In the genomic region with DNA sequence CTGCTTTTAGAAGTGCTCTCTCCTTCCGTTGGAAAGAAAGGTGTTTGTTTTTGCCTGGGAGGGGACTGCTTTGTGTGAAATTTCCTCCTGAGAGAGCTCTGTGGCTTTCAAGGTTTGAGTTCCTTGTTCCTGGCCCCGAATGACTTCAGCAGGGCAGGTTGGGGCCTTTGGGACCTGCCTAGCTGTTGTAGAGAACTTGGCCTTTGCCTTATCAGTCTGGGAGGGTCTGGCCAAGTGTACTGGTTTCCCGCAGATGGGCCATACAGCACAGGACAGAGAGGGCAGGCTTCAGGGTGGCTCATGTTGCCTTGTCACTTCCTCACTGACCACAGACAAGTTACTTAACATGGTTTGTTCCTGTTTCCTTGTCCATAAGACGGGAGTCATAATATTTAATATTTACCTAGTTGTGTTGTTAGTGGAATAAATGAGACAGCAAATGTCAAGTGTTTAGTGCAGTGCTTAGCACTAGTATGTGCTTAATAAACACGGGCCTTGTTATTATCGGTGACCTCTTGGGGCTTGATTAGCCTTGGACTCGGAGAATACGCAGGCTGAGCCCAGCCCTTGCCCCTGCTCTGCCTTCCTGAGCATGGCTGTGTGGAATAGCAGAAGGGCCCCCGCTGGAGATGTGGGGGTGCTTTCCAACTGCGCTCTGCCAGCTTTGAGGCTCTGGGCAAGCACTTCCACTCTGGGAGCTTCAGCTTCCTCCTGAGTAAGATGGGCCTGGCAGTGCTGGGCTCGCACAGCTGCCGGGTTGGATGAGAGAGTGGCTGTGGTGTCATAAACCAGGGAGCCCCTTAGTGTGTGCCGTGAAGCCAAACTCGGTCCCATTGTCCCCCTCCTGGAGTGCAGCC, we compare ENCODE assay signal across 11 cellular contexts. TPM values are rescaled to one million over a fixed set of nuclear protein-coding genes. Genes with fewer than 3 reads are reported as not detected.
DNase-seq lines count a peak whose midpoint lies in the region; ATAC-seq and TF ChIP-seq lines count a peak whose summit lies in the region.
"Had no signal": no experiment of that assay in that cellular context is flagged by ENCODE, and none has a peak within 500 bp of the region (broad histone marks: within the 10 kb centered on the region; RNA-seq: fewer than 3 reads in every experiment).

No MANE protein-coding gene starts in this region.

- ATAC-seq in effector memory CD8-positive, alpha-beta T cell (replicated peaks): peak; percentile 49
- peak; percentile 91 for ATAC-seq in naive thymus-derived CD4-positive, alpha-beta T cell
- ATAC-seq in GM21576 (IDR thresholded peaks at IDR 0.05; ENCODE audit: unreplicated experiment): no peak
- no peak for ATAC-seq in CD8-positive, alpha-beta T cell

- CTCF ChIA-PET in naive thymus-derived CD4-positive, alpha-beta T cell (lab: Charles Lee): interaction anchor here (1.4 kb wide), 1 partner anchor 15 kb away, joined by 3 read pairs; no protein-coding TSS in a partner anchor
- CTCF ChIA-PET in CD8-positive, alpha-beta T cell (lab: Charles Lee): no interaction called here

- no peaks in the 10 kb centered on the region for H3K27me3 Mint-ChIP-seq in effector memory CD8-positive, alpha-beta T cell
- no peaks in the 10 kb centered on the region for H3K27me3 Mint-ChIP-seq in naive thymus-derived CD4-positive, alpha-beta T cell
- no peaks in the 10 kb centered on the region for H3K27me3 Mint-ChIP-seq in CD8-positive, alpha-beta T cell (ENCODE audit: low read depth)
- H3K27me3 Mint-ChIP-seq: IgD-negative memory B cell had no signal

- H3K4me3 Mint-ChIP-seq in effector memory CD8-positive, alpha-beta T cell: no peak overlapping the region
- H3K4me3 Mint-ChIP-seq in naive thymus-derived CD4-positive, alpha-beta T cell: peak overlapping the region in 3 of 10 donors; percentile 14 to 27 (median 18)
- H3K4me3 Mint-ChIP-seq in CD8-positive, alpha-beta T cell: no peak overlapping the region

- peaks cover 0 to 5% of the 10 kb centered on the region in 2 donors for H3K4me1 Mint-ChIP-seq in effector memory CD8-positive, alpha-beta T cell (ENCODE audit: low read depth in 2 of 2)
- H3K4me1 Mint-ChIP-seq in naive thymus-derived CD4-positive, alpha-beta T cell: peaks cover 3 to 22% (median 11%) of the 10 kb centered on the region in 7 donors
- H3K4me1 Mint-ChIP-seq in CD8-positive, alpha-beta T cell (ENCODE audit: low read depth): no peaks in the 10 kb centered on the region

- no peaks in the 10 kb centered on the region for H3K9me3 ChIP-seq in naive thymus-derived CD4-positive, alpha-beta T cell (ENCODE audit: control insufficient read depth in 2 of 3, low read length in 3 of 3)
- no peaks in the 10 kb centered on the region for H3K9me3 ChIP-seq in CD8-positive, alpha-beta T cell (ENCODE audit: low read length)

- no peak overlapping the region for H3K4me3 ChIP-seq in naive thymus-derived CD4-positive, alpha-beta T cell (ENCODE audit: low read length)
- no peak overlapping the region for H3K4me3 ChIP-seq in CD8-positive, alpha-beta T cell (ENCODE audit: low read depth, low read length)

- no peaks in the 10 kb centered on the region for H3K9me3 Mint-ChIP-seq in effector memory CD8-positive, alpha-beta T cell
- no peaks in the 10 kb centered on the region for H3K9me3 Mint-ChIP-seq in naive thymus-derived CD4-positive, alpha-beta T cell
- H3K9me3 Mint-ChIP-seq in CD8-positive, alpha-beta T cell: no peaks in the 10 kb centered on the region
- H3K9me3 Mint-ChIP-seq: IgD-negative memory B cell had no signal

- H3K27me3 ChIP-seq in naive thymus-derived CD4-positive, alpha-beta T cell (ENCODE audit: control insufficient read depth in 2 of 2, insufficient read depth in 2 of 2, low read length in 2 of 2): no peaks in the 10 kb centered on the region
- H3K27me3 ChIP-seq in CD8-positive, alpha-beta T cell (ENCODE audit: insufficient read depth, low read length): no peaks in the 10 kb centered on the region

- H3K36me3 Mint-ChIP-seq in effector memory CD8-positive, alpha-beta T cell (ENCODE audit: insufficient read depth): peaks cover 28% of the 10 kb centered on the region
- peaks cover 0 to 18% (median 4%) of the 10 kb centered on the region in 5 donors for H3K36me3 Mint-ChIP-seq in naive thymus-derived CD4-positive, alpha-beta T cell
- peaks cover 79% of the 10 kb centered on the region for H3K36me3 Mint-ChIP-seq in CD8-positive, alpha-beta T cell
- H3K36me3 Mint-ChIP-seq: IgD-negative memory B cell had no signal

- H3K27ac Mint-ChIP-seq in effector memory CD8-positive, alpha-beta T cell: no peak overlapping the region
- H3K27ac Mint-ChIP-seq in naive thymus-derived CD4-positive, alpha-beta T cell: peak overlapping the region in 6 of 9 donors; percentile 12 to 85 (median 60)
- H3K27ac Mint-ChIP-seq in CD8-positive, alpha-beta T cell: no peak overlapping the region
- H3K27ac Mint-ChIP-seq: IgD-negative memory B cell had no signal

- POLR2A ChIA-PET in naive thymus-derived CD4-positive, alpha-beta T cell (lab: Charles Lee): interaction anchor here (0.7 to 2.2 kb wide), 4 partner anchors 12 to 772 kb away, joined by 3 to 8 read pairs (median 5); a partner anchor contains a TSS
- POLR2A ChIA-PET in CD8-positive, alpha-beta T cell (lab: Charles Lee): interaction anchor here (1.1 kb wide), 1 partner anchor 13 kb away, joined by 5 read pairs; no protein-coding TSS in a partner anchor

- peak; percentile 96 to 98 for DNase-seq in NOMO-1 (lab: John Stamatoyannopoulos, UW; ENCODE audit: unreplicated experiment in 2 of 2)
- no peak for DNase-seq in effector memory CD8-positive, alpha-beta T cell
- DNase-seq in naive thymus-derived CD4-positive, alpha-beta T cell: no peak
- no peak for DNase-seq in HuH-7 (ENCODE audit: low spot score)
- DNase-seq in CD8-positive, alpha-beta T cell: no peak
- DNase-seq in HPDE6-E6E7 (ENCODE audit: extremely low spot score): no peak
- DNase-seq: DMS79 treated with DMSO at 0.1 percent for 48 hours had no signal

- intact Hi-C loops in naive thymus-derived CD4-positive, alpha-beta T cell (cut with micrococcal nuclease): no loop called here
- intact Hi-C loops in CD8-positive, alpha-beta T cell (cut with DNase I, micrococcal nuclease): no loop called here

- H3K4me1 ChIP-seq in naive thymus-derived CD4-positive, alpha-beta T cell (ENCODE audit: control insufficient read depth in 2 of 2, insufficient read depth in 2 of 2, low read length in 2 of 2): no peaks in the 10 kb centered on the region
- no peaks in the 10 kb centered on the region for H3K4me1 ChIP-seq in CD8-positive, alpha-beta T cell (ENCODE audit: insufficient read depth, low read length)

- no peak for TF ChIP-seq CTCF in 22Rv1 (IDR thresholded peaks at IDR 0.05)
- no peak for TF ChIP-seq CTCF in CD8-positive, alpha-beta T cell (IDR thresholded peaks at IDR 0.05)

- H3K36me3 ChIP-seq in naive thymus-derived CD4-positive, alpha-beta T cell (ENCODE audit: control insufficient read depth in 2 of 3, insufficient read depth in 3 of 3, low read length in 3 of 3): peaks cover 5 to 88% (median 13%) of the 10 kb centered on the region in 3 experiments
- H3K36me3 ChIP-seq in CD8-positive, alpha-beta T cell (ENCODE audit: insufficient read depth, low read length): peaks cover 25% of the 10 kb centered on the region

- peak overlapping the region; percentile 72 for H3K27ac ChIP-seq in 22Rv1
- peak overlapping the region; percentile 58 for H3K27ac ChIP-seq in naive thymus-derived CD4-positive, alpha-beta T cell (ENCODE audit: low read depth, low read length)
- no peak overlapping the region for H3K27ac ChIP-seq in CD8-positive, alpha-beta T cell (ENCODE audit: low read depth, low read length)

RNA-seq across cellular contexts. Expression of a gene that starts 6.6 kb away (rescaled TPM):
- total RNA-seq in naive thymus-derived CD4-positive, alpha-beta T cell: not detected
- polyA plus RNA-seq in naive thymus-derived CD4-positive, alpha-beta T cell: not detected
- total RNA-seq in CD8-positive, alpha-beta T cell: not detected
- total RNA-seq: SK-MEL-5 had no signal
- polyA plus RNA-seq: IgD-negative memory B cell had no signal

RNA-seq across cellular contexts. Expression of a gene that starts 11.5 kb away (rescaled TPM):
- total RNA-seq in naive thymus-derived CD4-positive, alpha-beta T cell: 100 to 1,000 TPM in 4 of 5 experiments, 10 to 100 TPM in 1; 63.0 to 134 (median 112) TPM
- polyA plus RNA-seq in naive thymus-derived CD4-positive, alpha-beta T cell: 100 to 1,000 TPM in 1 of 2 donors, 10 to 100 TPM in 1; 76.3 to 106 TPM
- 100 to 1,000 TPM; 105 to 107 TPM for total RNA-seq in CD8-positive, alpha-beta T cell

RNA-seq across cellular contexts. Expression of a gene that starts 20.8 kb away (rescaled TPM):
- 10 to 100 TPM; 10.3 to 30.8 (median 20.8) TPM for total RNA-seq in naive thymus-derived CD4-positive, alpha-beta T cell
- 10 to 100 TPM; 21.0 to 36.0 TPM for polyA plus RNA-seq in naive thymus-derived CD4-positive, alpha-beta T cell
- total RNA-seq in CD8-positive, alpha-beta T cell: 1 to 10 TPM; 5.6 to 7.6 TPM

RNA-seq across cellular contexts. Expression of a gene that starts 20.9 kb away (rescaled TPM):
- total RNA-seq in naive thymus-derived CD4-positive, alpha-beta T cell: 1 to 10 TPM in 2 of 5 experiments, under 1 TPM in 3; 0.13 to 2.9 (median 0.69) TPM
- 1 to 10 TPM; 1.2 to 1.3 TPM for polyA plus RNA-seq in naive thymus-derived CD4-positive, alpha-beta T cell
- under 1 TPM; 0.56 to 0.87 TPM for total RNA-seq in CD8-positive, alpha-beta T cell

RNA-seq across cellular contexts. Expression of a gene that starts 34.3 kb away (rescaled TPM):
- total RNA-seq in naive thymus-derived CD4-positive, alpha-beta T cell: 10 to 100 TPM; 29.5 to 69.3 (median 35.6) TPM
- polyA plus RNA-seq in naive thymus-derived CD4-positive, alpha-beta T cell: 10 to 100 TPM; 82.3 to 93.0 TPM
- total RNA-seq in CD8-positive, alpha-beta T cell: 10 to 100 TPM; 23.0 to 27.2 TPM

Comparison
In these comparisons a context has a peak if more than half of its experiments do, and no peak if none do; other contexts are left out.
1. DNase-seq: peak in NOMO-1 (2 of 2); none in effector memory CD8-positive, alpha-beta T cell (0 of 3), naive thymus-derived CD4-positive, alpha-beta T cell (0 of 9), HuH-7 (single experiment), CD8-positive, alpha-beta T cell (0 of 7) and HPDE6-E6E7 (single experiment).
2. ATAC-seq: peak in effector memory CD8-positive, alpha-beta T cell (single experiment) and naive thymus-derived CD4-positive, alpha-beta T cell (single experiment); none in GM21576 (single experiment) and CD8-positive, alpha-beta T cell (single experiment).
3. H3K27ac Mint-ChIP-seq: peak in naive thymus-derived CD4-positive, alpha-beta T cell (6 of 9); none in effector memory CD8-positive, alpha-beta T cell (0 of 2) and CD8-positive, alpha-beta T cell (single experiment).